ENCODE assay signal across 8 cellular contexts in genomic region chr6:28211840-28212509, GRCh38. TPM values are rescaled to one million over a fixed set of nuclear protein-coding genes. Genes with fewer than 3 reads are reported as not detected.
DNase-seq lines count a peak whose midpoint lies in the region; ATAC-seq and TF ChIP-seq lines count a peak whose summit lies in the region.

No MANE protein-coding gene starts in this region.

- BruUV-seq in OCI-LY7 (replicated peaks; lab: Mats Ljungman, UMichigan): no TSS peak

- no peaks in the 10 kb centered on the region for H4K20me1 ChIP-seq in OCI-LY7 (ENCODE audit: insufficient read depth, low read length)

- no peak for TF ChIP-seq EP300 in esophagus muscularis mucosa (IDR thresholded peaks at IDR 0.05)

- POLR2A ChIA-PET in OCI-LY7 (lab: Charles Lee): interaction anchor here (0.6 to 0.7 kb wide), 2 partner anchors 150 to 404 kb away, joined by 3 read pairs; a partner anchor contains a TSS

- CTCF ChIA-PET in OCI-LY7 (lab: Charles Lee; ENCODE audit: unreplicated experiment): no interaction called here

- H3K36me3 ChIP-seq in ACC112 (ENCODE audit: insufficient read depth, low read length): no peaks in the 10 kb centered on the region
- no peaks in the 10 kb centered on the region for H3K36me3 ChIP-seq in OCI-LY7 (ENCODE audit: insufficient read depth, low read length)
- H3K36me3 ChIP-seq in esophagus muscularis mucosa: no peaks in the 10 kb centered on the region

- H3K79me2 ChIP-seq in ACC112 (ENCODE audit: control insufficient read depth, insufficient read depth, low read length, unreplicated experiment) (no peaks in the 10 kb centered on the region), OCI-LY7 (ENCODE audit: insufficient read depth, low read depth, low read length) (no peaks in the 10 kb centered on the region)

- no peaks in the 10 kb centered on the region for H3K9me2 ChIP-seq in OCI-LY7 (ENCODE audit: insufficient read depth, low read length)

- intact Hi-C loops in OCI-LY7 (cut with micrococcal nuclease; ENCODE audit: unreplicated experiment): no loop called here
- intact Hi-C loops in esophagus muscularis mucosa (cut with DNase I): no loop called here

- TF ChIP-seq POLR2A in esophagus muscularis mucosa (IDR thresholded peaks at IDR 0.05; ENCODE audit: low read depth): no peak

- DNase-seq in OCI-LY7 (ENCODE audit: low spot score) (no peak), esophagus muscularis mucosa (ENCODE audit: extremely low spot score) (no peak), inferior parietal cortex (ENCODE audit: extremely low spot score) (no peak), pons (ENCODE audit: low spot score) (no peak)
- peak; percentile 42 for DNase-seq in stimulated activated CD8-positive, alpha-beta memory T cell treated with anti-CD3 and anti-CD28 coated beads, Interleukin-4, amount 100 ng/mL, for 48 hours

- ATAC-seq in GM21381 (IDR thresholded peaks at IDR 0.05; ENCODE audit: unreplicated experiment) (peak; percentile 26), GM19463 (IDR thresholded peaks at IDR 0.05; ENCODE audit: unreplicated experiment) (no peak)

- H3K4me2 ChIP-seq in OCI-LY7 (ENCODE audit: low read length): peak overlapping the region; percentile 42; the same call in 1 of the 2 replicates

- peak overlapping the region; percentile 46 for H2AFZ ChIP-seq in ACC112 (ENCODE audit: low read length, unreplicated experiment)
- peak overlapping the region; percentile 49; the same call in 1 of the 2 replicates for H2AFZ ChIP-seq in OCI-LY7 (ENCODE audit: low read length)

- H3K9me3 ChIP-seq in OCI-LY7 (ENCODE audit: low read length) (no peaks in the 10 kb centered on the region), esophagus muscularis mucosa (peaks cover 0 to 3% (median 0%) of the 10 kb centered on the region in 4 donors)

- H3K27ac ChIP-seq in ACC112 (ENCODE audit: low read depth, low read length): no peak overlapping the region
- H3K27ac ChIP-seq in OCI-LY7 (ENCODE audit: low read depth, low read length, poor library complexity, severe bottlenecking): no peak overlapping the region
- no peak overlapping the region for H3K27ac ChIP-seq in esophagus muscularis mucosa (replicated peaks in 1 of 4)

- H3K4me3 ChIP-seq in ACC112 (ENCODE audit: low read depth, low read length): peak overlapping the region; percentile 81
- H3K4me3 ChIP-seq in OCI-LY7 (ENCODE audit: low read depth, low read length, poor library complexity, severe bottlenecking): no peak overlapping the region
- peak overlapping the region in 3 of 4 donors; percentile 11 to 43 (median 36) for H3K4me3 ChIP-seq in esophagus muscularis mucosa

- H3K4me1 ChIP-seq in ACC112 (ENCODE audit: control insufficient read depth, insufficient read depth, low read length, unreplicated experiment): no peaks in the 10 kb centered on the region
- H3K4me1 ChIP-seq in OCI-LY7 (ENCODE audit: insufficient read depth, low read length, poor library complexity, severe bottlenecking): no peaks in the 10 kb centered on the region
- peaks cover 5 to 28% (median 15%) of the 10 kb centered on the region in 4 donors for H3K4me1 ChIP-seq in esophagus muscularis mucosa

- H3K27me3 ChIP-seq in ACC112 (ENCODE audit: insufficient read depth, low read length): peaks cover 60% of the 10 kb centered on the region
- peaks cover 0 to 98% (median 64%) of the 10 kb centered on the region in 4 donors for H3K27me3 ChIP-seq in esophagus muscularis mucosa

- TF ChIP-seq CTCF in OCI-LY7 (conservative IDR thresholded peaks at IDR 0.05; ENCODE audit: low read length) (no peak), esophagus muscularis mucosa (IDR thresholded peaks at IDR 0.05) (no peak)

- 10% methylated on average over 16 of the region's 16 CpGs for WGBS in esophagus muscularis mucosa

RNA-seq across cellular contexts. Expression of gene ZSCAN9, which starts 13.1 kb away (rescaled TPM):
- 7.3 and 9.0 TPM in 2 replicates for total RNA-seq in OCI-LY7 (2014; rRNA removed; shearing (Covaris generic))
- total RNA-seq in OCI-LY7 (2022) (3.1 and 7.0 TPM in 2 replicates), esophagus muscularis mucosa (10 to 100 TPM; 11.4 to 15.4 (median 12.0) TPM)

RNA-seq across cellular contexts. Expression of gene ZKSCAN4, which starts 40.1 kb away (rescaled TPM):
- total RNA-seq in OCI-LY7 (2014; rRNA removed; shearing (Covaris generic)): 7.9 and 9.3 TPM in 2 replicates
- total RNA-seq in OCI-LY7 (2022) (6.9 and 7.9 TPM in 2 replicates), esophagus muscularis mucosa (1 to 10 TPM; 1.7 to 5.4 (median 4.4) TPM)

RNA-seq across cellular contexts. Expression of gene NKAPL, which starts 47.1 kb away (rescaled TPM):
- total RNA-seq in OCI-LY7 (2014; rRNA removed; shearing (Covaris generic)): not detected in 2 replicates
- not detected in 2 replicates for total RNA-seq in OCI-LY7 (2022)
- total RNA-seq in esophagus muscularis mucosa: 1 to 10 TPM; 2.8 to 6.7 (median 4.7) TPM

RNA-seq across cellular contexts. Expression of gene ZSCAN26, which starts 55.0 kb away (rescaled TPM):
- total RNA-seq in OCI-LY7 (2014; rRNA removed; shearing (Covaris generic)): 6.8 and 15.4 TPM in 2 replicates
- 2.8 and 6.3 TPM in 2 replicates for total RNA-seq in OCI-LY7 (2022)
- 10 to 100 TPM; 15.1 to 28.2 (median 24.1) TPM for total RNA-seq in esophagus muscularis mucosa
